ENCODE assay signal across 16 cellular contexts in the genomic region with DNA sequence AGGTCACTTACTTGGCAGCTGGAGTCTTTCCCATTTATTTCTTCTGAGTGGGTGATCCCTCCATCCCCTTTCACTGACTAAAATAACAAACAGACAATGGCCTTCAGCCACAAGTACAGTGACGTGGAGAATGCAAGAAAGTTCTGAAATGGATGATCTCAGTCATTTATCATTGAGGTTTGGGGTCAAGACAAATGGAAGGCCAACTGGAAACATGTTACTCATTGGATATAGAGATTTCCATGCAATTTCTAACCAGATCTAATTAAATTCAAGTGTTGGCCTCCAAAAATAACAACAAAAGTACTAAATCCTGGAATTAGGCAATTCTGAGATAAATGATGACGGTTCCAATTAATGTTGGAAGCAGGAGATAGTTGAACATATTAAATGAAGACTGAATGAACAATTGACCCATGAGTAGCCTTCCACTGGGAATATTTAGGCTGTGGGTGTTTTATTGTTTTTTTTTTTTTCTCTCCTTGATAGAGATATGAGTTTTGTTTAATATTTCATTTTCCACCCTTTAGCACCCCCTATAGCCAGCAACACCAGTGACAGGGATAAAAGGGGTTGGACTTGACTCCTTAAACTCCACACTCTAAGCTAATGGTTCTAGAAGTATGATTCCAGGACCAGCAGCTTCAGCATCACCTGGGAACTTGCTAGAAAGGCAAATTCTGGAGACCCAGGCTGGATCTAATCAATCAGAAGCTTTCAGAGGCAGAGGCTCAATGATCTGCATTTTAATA.
DNase-seq lines count a peak whose midpoint lies in the region; ATAC-seq, FAIRE-seq and TF ChIP-seq lines count a peak whose summit lies in the region.
"Had no signal": no experiment of that assay in that cellular context is flagged by ENCODE, and none has a peak within 500 bp of the region (broad histone marks: within the 10 kb centered on the region; RNA-seq: fewer than 3 reads in every experiment).

No MANE protein-coding gene starts in this region.

- FAIRE-seq in H1 (lab: Jason Lieb, UNC) (no peak), GM12891 (lab: Jason Lieb, UNC) (no peak)
- FAIRE-seq: A204.1, frontal cortex had no signal

- POLR2A ChIA-PET in H1 (lab: Charles Lee; ENCODE audit: partially characterized antibody): no interaction called here

- H3K4me1 ChIP-seq in H1 (replicated peaks in 1 of 4; ENCODE audit: control insufficient read depth in 3 of 4, insufficient read depth in 4 of 4, low read length in 3 of 4): peaks cover 0 to 3% (median 0%) of the 10 kb centered on the region in 4 experiments; a peak in 1 of 7 replicates

- H3K9me3 ChIP-seq in H1 (ENCODE audit: insufficient read depth in 2 of 2, low read depth in 1 of 2, low read length in 1 of 2): peaks cover 0 to 6% of the 10 kb centered on the region in 2 experiments; a peak in 3 of 4 replicates
- H3K9me3 ChIP-seq: neutrophil had no signal

- no peak overlapping the region for H2BK5ac ChIP-seq in H1 (ENCODE audit: low read depth, low read length)

- TF ChIP-seq EP300 in H1 (IDR thresholded peaks at IDR 0.05; ENCODE audit: borderline replicate concordance in 1 of 2, low read depth in 2 of 2, low read length in 2 of 2): no peak

- CTCF ChIA-PET in H1 (lab: Charles Lee; ENCODE audit: partially characterized antibody): interaction anchor here (0.7 to 2.3 kb wide), 10 partner anchors 8 to 545 kb away, joined by 3 to 9 read pairs (median 4); no protein-coding TSS in a partner anchor

- H3K14ac ChIP-seq in H1 (ENCODE audit: insufficient read length): no peak overlapping the region

- no peak overlapping the region for H3K56ac ChIP-seq in H1 (replicated peaks; ENCODE audit: insufficient read length, low read depth, low read length)

- H2AK5ac ChIP-seq in H1 (ENCODE audit: low read depth, low read length): no peak overlapping the region

- no peak overlapping the region for H4K5ac ChIP-seq in H1 (ENCODE audit: insufficient read length, low read depth, low read length)

- TF ChIP-seq CTCF in NB4 (IDR thresholded peaks at IDR 0.05; ENCODE audit: low read depth, low read length) (peak; percentile 27), H1 (IDR thresholded peaks at IDR 0.05; ENCODE audit: control extremely low read depth in 1 of 3, insufficient read depth in 1 of 3, low read depth in 1 of 3, low read length in 3 of 3) (peak in 1 of 3 experiments; percentile 21; a peak in 1 of 4 replicates), retinal pigment epithelial cell (conservative IDR thresholded peaks at IDR 0.05; ENCODE audit: low read depth, low read length) (peak; percentile 48)

- H3K4ac ChIP-seq in H1 (replicated peaks; ENCODE audit: insufficient read length, low read depth, low read length): no peak overlapping the region

- ATAC-seq in HG02759 (IDR thresholded peaks at IDR 0.05; ENCODE audit: unreplicated experiment) (no peak), HG03442 (IDR thresholded peaks at IDR 0.05; ENCODE audit: unreplicated experiment) (no peak)

- no peaks in the 10 kb centered on the region for H3K27me3 ChIP-seq in H1 (replicated peaks in 1 of 4; ENCODE audit: control insufficient read depth in 3 of 4, extremely low read depth in 1 of 4, insufficient read depth in 3 of 4, low read length in 3 of 4)

- no peaks in the 10 kb centered on the region for H3K23me2 ChIP-seq in H1 (ENCODE audit: low read depth, low read length)

- no peaks in the 10 kb centered on the region for H3K36me3 ChIP-seq in H1 (ENCODE audit: control insufficient read depth in 2 of 4, insufficient read depth in 4 of 4, low read length in 3 of 4)
- H3K36me3 ChIP-seq: neutrophil had no signal

- H3K4me3 ChIP-seq in NB4 (ENCODE audit: low read depth, low read length): no peak overlapping the region
- H3K4me3 ChIP-seq in H1 (ENCODE audit: extremely low read depth in 1 of 4, insufficient read depth in 2 of 4, low read depth in 3 of 4, low read length in 4 of 4): no peak overlapping the region
- no peak overlapping the region for H3K4me3 ChIP-seq in retinal pigment epithelial cell (ENCODE audit: low read length)

- no peak overlapping the region for H2BK15ac ChIP-seq in H1 (ENCODE audit: low read length)

- WGBS in H1 (ENCODE audit: extremely low coverage in 1 of 2, insufficient coverage in 1 of 2, insufficient read length in 1 of 2, insufficient replicate concordance in 2 of 2, low coverage in 1 of 2, low lambda C conversion rate in 2 of 2, missing lambda C conversion rate in 1 of 2), 2 experiments: 94% methylated on average over 2 of the region's 2 CpGs; no CpG with 5 or more reads in 1 of the 2 experiments

- H3K9ac ChIP-seq in H1 (replicated peaks in 1 of 4; ENCODE audit: extremely low read depth in 1 of 4, low read depth in 3 of 4, low read length in 3 of 4): no peak overlapping the region

- H3K23ac ChIP-seq in H1 (ENCODE audit: insufficient read length): no peak overlapping the region

- H3K27ac ChIP-seq in H1 (ENCODE audit: low read depth, low read length): no peak overlapping the region
- H3K27ac ChIP-seq: neutrophil had no signal

- TF ChIP-seq POLR2A in NB4 (IDR thresholded peaks at IDR 0.05; ENCODE audit: extremely low read depth, insufficient read length) (no peak), H1 (IDR thresholded peaks at IDR 0.05; ENCODE audit: control extremely low read depth in 1 of 2, low read depth in 2 of 2, low read length in 2 of 2) (no peak), GM12891 (IDR thresholded peaks at IDR 0.05; ENCODE audit: low read depth, low read length) (no peak)

- no peaks in the 10 kb centered on the region for H3K79me1 ChIP-seq in H1 (ENCODE audit: low read depth, low read length)

- H3K79me2 ChIP-seq in H1 (ENCODE audit: control insufficient read depth in 1 of 2, insufficient read depth in 2 of 2, low read length in 2 of 2): no peaks in the 10 kb centered on the region

- no peak overlapping the region for H2BK20ac ChIP-seq in H1 (ENCODE audit: low read length)

- no peak overlapping the region for H2BK12ac ChIP-seq in H1 (ENCODE audit: low read depth, low read length)

- no peaks in the 10 kb centered on the region for H4K20me1 ChIP-seq in H1 (replicated peaks in 1 of 2; ENCODE audit: control insufficient read depth in 1 of 2, insufficient read depth in 2 of 2, low read length in 2 of 2)

- H4K91ac ChIP-seq in H1 (replicated peaks; ENCODE audit: insufficient read length, low read length): no peak overlapping the region

- H2BK120ac ChIP-seq in H1 (replicated peaks; ENCODE audit: low read depth, low read length): no peak overlapping the region

- H2AFZ ChIP-seq in H1 (ENCODE audit: low read length): no peak overlapping the region

- H3K4me2 ChIP-seq in H1 (ENCODE audit: insufficient read depth in 1 of 2, low read depth in 2 of 2, low read length in 2 of 2): no peak overlapping the region

- no peak overlapping the region for H3K18ac ChIP-seq in H1 (ENCODE audit: extremely low read depth, low read length)

- H4K8ac ChIP-seq in H1 (ENCODE audit: extremely low read depth, insufficient read depth, low read length): no peak overlapping the region

- peak; percentile 65 for DNase-seq in SIG-M5 treated with dmso at 0.1 percent for 504 hours (lab: John Stamatoyannopoulos, UW; ENCODE audit: unreplicated experiment)
- DNase-seq in SIG-M5 (lab: John Stamatoyannopoulos, UW): no peak
- no peak for DNase-seq in NB4 (ENCODE audit: low read depth)
- no peak for DNase-seq in H1 (ENCODE audit: low read depth in 1 of 2, low spot score in 2 of 2)
- DNase-seq in retinal pigment epithelial cell (ENCODE audit: low read depth): no peak
- DNase-seq in GM12891 (ENCODE audit: insufficient read length, low spot score): no peak
- DNase-seq: activated CD4-positive, alpha-beta T cell treated with anti-CD3 and anti-CD28 coated beads, Interleukin-2, amount 10 ng/mL, durations not matched to agents 7 days and 5 days; cerebellar nuclear complex; DMS79; MM.1S; trophoblast cell had no signal

- TF ChIP-seq RAD21 in H1 (IDR thresholded peaks at IDR 0.05 in 1 of 2, conservative IDR thresholded peaks at IDR 0.05 in 1 of 2; ENCODE audit: low read depth in 2 of 2, low read length in 2 of 2): peak; percentile 27 to 42

TF ChIP-seq in H1, 55 proteins besides CTCF, POLR2A, EP300 and RAD21 (continues in another document):
- TF ChIP-seq BRCA1 (IDR thresholded peaks at IDR 0.05; ENCODE audit: low read depth, low read length) (no peak), MAFK (IDR thresholded peaks at IDR 0.05; ENCODE audit: low read depth, low read length) (no peak), TCF12 (IDR thresholded peaks at IDR 0.05; ENCODE audit: low read depth, low read length) (no peak), POU5F1 (IDR thresholded peaks at IDR 0.05; ENCODE audit: low read depth, low read length) (no peak), EZH2 (IDR thresholded peaks at IDR 0.05; ENCODE audit: low read depth, low read length, severe bottlenecking) (no peak), RXRA (IDR thresholded peaks at IDR 0.05; ENCODE audit: insufficient read depth, low read depth, low read length) (no peak), CHD1 (IDR thresholded peaks at IDR 0.05; ENCODE audit: low read depth, low read length) (no peak), RNF2 (IDR thresholded peaks at IDR 0.05; ENCODE audit: borderline replicate concordance, low read depth, low read length, missing control alignments, poor library complexity, severe bottlenecking) (no peak)
- TF ChIP-seq, protein P1, sequence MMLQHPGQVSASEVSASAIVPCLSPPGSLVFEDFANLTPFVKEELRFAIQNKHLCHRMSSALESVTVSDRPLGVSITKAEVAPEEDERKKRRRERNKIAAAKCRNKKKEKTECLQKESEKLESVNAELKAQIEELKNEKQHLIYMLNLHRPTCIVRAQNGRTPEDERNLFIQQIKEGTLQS (IDR thresholded peaks at IDR 0.05; ENCODE audit: insufficient read depth, low read depth, low read length): no peak

TF ChIP-seq in GM12891, 5 proteins besides CTCF, POLR2A, EP300 and RAD21:
- no peak for TF ChIP-seq TAF1 (IDR thresholded peaks at IDR 0.05; ENCODE audit: low read depth, low read length)
- TF ChIP-seq SPI1 (IDR thresholded peaks at IDR 0.05; ENCODE audit: low read depth, low read length): no peak
- no peak for TF ChIP-seq POLR2AphosphoS5 (IDR thresholded peaks at IDR 0.05; ENCODE audit: low read depth, low read length)
- no peak for TF ChIP-seq POU2F2 (IDR thresholded peaks at IDR 0.05; ENCODE audit: low read depth, low read length)
- TF ChIP-seq PAX5 (IDR thresholded peaks at IDR 0.05; ENCODE audit: insufficient read depth, low read length, severe bottlenecking): no peak
